In genomic region chr15:70289191-70289955, GRCh38 we compare ENCODE assay signal across 10 cellular contexts.
DNase-seq lines count a peak whose midpoint lies in the region; ATAC-seq, FAIRE-seq and TF ChIP-seq lines count a peak whose summit lies in the region.
"Had no signal": no experiment of that assay in that cellular context is flagged by ENCODE, and none has a peak within 500 bp of the region (broad histone marks: within the 10 kb centered on the region; RNA-seq: fewer than 3 reads in every experiment).

No MANE protein-coding gene starts in this region.

- no TSS peak for BruUV-seq in HCT116 (replicated peaks; lab: Mats Ljungman, UMichigan)

- no peak for TF ChIP-seq POLR2A in HCT116 (IDR thresholded peaks at IDR 0.05; ENCODE audit: borderline replicate concordance, extremely low read depth, insufficient read depth, insufficient read length)
- TF ChIP-seq POLR2A in breast epithelium (IDR thresholded peaks at IDR 0.05) = no peak

- CTCF ChIA-PET in AG04450 (lab: Charles Lee) (no interaction called here), HCT116 (lab: Charles Lee) (no interaction called here)

- RAD21 ChIA-PET in HCT116 (lab: Charles Lee; ENCODE audit: low non-redundant PET in 1 of 2, low total read pairs in 2 of 2, uncharacterized antibody in 2 of 2, unreplicated experiment in 2 of 2) = no interaction called here

- intact Hi-C loops in HCT116 (cut with micrococcal nuclease) (no loop called here), breast epithelium (cut with DNase I; ENCODE audit: low total_unique reads) (no loop called here), lower lobe of right lung (cut with DNase I) (no loop called here), kidney (cut with DNase I) (no loop called here)

- no peak overlapping the region for H2AFZ ChIP-seq in HCT116 (ENCODE audit: low read depth, low read length, poor library complexity, severe bottlenecking)

- H3K9ac ChIP-seq in HCT116 (ENCODE audit: low read length) (no peak overlapping the region), kidney (ENCODE audit: low read length in 2 of 2) (no peak overlapping the region)

- H4K20me1 ChIP-seq in HCT116 (ENCODE audit: insufficient read depth) = no peaks in the 10 kb centered on the region

- FAIRE-seq in kidney (lab: Jason Lieb, UNC) = no peak

- H3K36me3 ChIP-seq in HCT116 (ENCODE audit: control insufficient read depth in 1 of 2, insufficient read depth in 2 of 2, low read length in 2 of 2) = no peaks in the 10 kb centered on the region
- no peaks in the 10 kb centered on the region for H3K36me3 ChIP-seq in breast epithelium
- H3K36me3 ChIP-seq in lower lobe of right lung = no peaks in the 10 kb centered on the region
- H3K36me3 ChIP-seq in kidney (ENCODE audit: control insufficient read depth in 1 of 2, insufficient read depth in 2 of 2, low read length in 2 of 2) = no peaks in the 10 kb centered on the region
- H3K36me3 ChIP-seq: left ventricle myocardium inferior had no signal

- H3K27ac ChIP-seq in AG04450 (ENCODE audit: low read depth, low read length) (peak overlapping the region; percentile 11), HCT116 (ENCODE audit: low read depth, low read length) (no peak overlapping the region), breast epithelium (peak overlapping the region; percentile 41 to 59), lower lobe of right lung (no peak overlapping the region), kidney (ENCODE audit: low read depth in 2 of 2, low read length in 2 of 2) (peak overlapping the region in 1 of 2 donors; percentile 18)
- H3K27ac ChIP-seq: left ventricle myocardium inferior had no signal

- POLR2A ChIA-PET in AG04450 (lab: Yijun Ruan, JAX) = no interaction called here
- POLR2A ChIA-PET in HCT116 (lab: Charles Lee) = no interaction called here

- no peaks in the 10 kb centered on the region for H3K9me2 ChIP-seq in HCT116 (ENCODE audit: insufficient read depth)

- DNase-seq in AG04450 (ENCODE audit: low read depth, low spot score) (no peak), HCT116 (ENCODE audit: low read depth, low spot score) (no peak), breast epithelium (ENCODE audit: low spot score in 2 of 2) (peak; percentile 82 to 90), lower lobe of right lung (peak; percentile 68), glomerular visceral epithelial cell (ENCODE audit: extremely low spot score) (no peak), NCI-H1436 treated with DMSO at 0.1 percent for 48 hours (lab: John Stamatoyannopoulos, UW) (no peak), kidney (no peak)
- DNase-seq: left ventricle myocardium inferior, NCI-H1930 had no signal

- no peaks in the 10 kb centered on the region for H3K9me3 ChIP-seq in AG04450 (ENCODE audit: control insufficient read depth, insufficient read depth, low read length)
- no peaks in the 10 kb centered on the region for H3K9me3 ChIP-seq in HCT116 (ENCODE audit: control insufficient read depth in 1 of 2, insufficient read depth in 1 of 2, low read depth in 1 of 2, low read length in 2 of 2)
- no peaks in the 10 kb centered on the region for H3K9me3 ChIP-seq in breast epithelium
- no peaks in the 10 kb centered on the region for H3K9me3 ChIP-seq in lower lobe of right lung
- no peaks in the 10 kb centered on the region for H3K9me3 ChIP-seq in kidney (ENCODE audit: control insufficient read depth in 1 of 2, low read length in 2 of 2)
- H3K9me3 ChIP-seq: left ventricle myocardium inferior had no signal

- no peaks in the 10 kb centered on the region for H3K79me2 ChIP-seq in HCT116 (ENCODE audit: insufficient read depth, low read length)

- H3K4me1 ChIP-seq in HCT116 (ENCODE audit: control insufficient read depth in 1 of 2, insufficient read depth in 2 of 2, low read length in 2 of 2) (peaks cover 7 to 11% of the 10 kb centered on the region in 2 experiments; a peak in 3 of 4 replicates), breast epithelium (no peaks in the 10 kb centered on the region), lower lobe of right lung (peaks cover 30% of the 10 kb centered on the region), kidney (ENCODE audit: control insufficient read depth in 1 of 2, insufficient read depth in 1 of 2, low read depth in 1 of 2, low read length in 2 of 2) (peaks cover 9 to 17% of the 10 kb centered on the region in 2 donors)

- H3K4me3 ChIP-seq in AG04450 (ENCODE audit: low read depth, low read length) (no peak overlapping the region), HCT116 (replicated peaks in 1 of 2; ENCODE audit: low read depth in 1 of 2, low read length in 2 of 2) (no peak overlapping the region), breast epithelium (no peak overlapping the region), lower lobe of right lung (no peak overlapping the region), kidney (ENCODE audit: low read length in 2 of 2) (peak overlapping the region in 1 of 2 donors; percentile 5)
- H3K4me3 ChIP-seq: left ventricle myocardium inferior had no signal

- TF ChIP-seq CTCF in AG04450 (IDR thresholded peaks at IDR 0.05; ENCODE audit: low read depth, low read length) = no peak
- TF ChIP-seq CTCF in HCT116 (IDR thresholded peaks at IDR 0.05 in 2 of 3, conservative IDR thresholded peaks at IDR 0.05 in 1 of 3; ENCODE audit: borderline replicate concordance in 1 of 3, insufficient read depth in 1 of 3, low read depth in 2 of 3, low read length in 2 of 3) = no peak
- peak in 1 of 3 donors; percentile 37 for TF ChIP-seq CTCF in breast epithelium (IDR thresholded peaks at IDR 0.05)
- TF ChIP-seq CTCF in lower lobe of right lung (IDR thresholded peaks at IDR 0.05) = no peak
- TF ChIP-seq CTCF in kidney (IDR thresholded peaks at IDR 0.05; ENCODE audit: borderline replicate concordance, extremely low read depth, insufficient read depth) = no peak

- peak; percentile 32; the same call in 1 of the 2 replicates for ATAC-seq in HCT116
- ATAC-seq in lower lobe of right lung = peak; percentile 75 to 88
- no peak for ATAC-seq in GM18511 (IDR thresholded peaks at IDR 0.05; ENCODE audit: unreplicated experiment)

- TF ChIP-seq RAD21 in HCT116 (IDR thresholded peaks at IDR 0.05; ENCODE audit: low read depth) = no peak

- H3K4me2 ChIP-seq in HCT116 (ENCODE audit: low read length) = peak overlapping the region; percentile 5; the same call in 1 of the 2 replicates

- H3K27me3 ChIP-seq in AG04450 (ENCODE audit: control insufficient read depth, insufficient read depth, low read length) (peaks cover 15% of the 10 kb centered on the region), HCT116 (ENCODE audit: insufficient read depth, low read length) (no peaks in the 10 kb centered on the region), breast epithelium (no peaks in the 10 kb centered on the region), lower lobe of right lung (ENCODE audit: low read depth) (no peaks in the 10 kb centered on the region)

TF ChIP-seq in HCT116, 20 proteins besides CTCF, POLR2A, EP300 and RAD21:
- TF ChIP-seq ATF3 (IDR thresholded peaks at IDR 0.05) = no peak
- TF ChIP-seq ELF1 (IDR thresholded peaks at IDR 0.05; ENCODE audit: borderline replicate concordance, low read depth) = no peak

Comparison
In these comparisons a context has a peak if more than half of its experiments do, and no peak if none do; other contexts are left out.
1. DNase-seq: peak in breast epithelium (2 of 2) and lower lobe of right lung (single experiment); none in AG04450 (single experiment), HCT116 (single experiment), glomerular visceral epithelial cell (single experiment), NCI-H1436 treated with DMSO at 0.1 percent for 48 hours (single experiment) and kidney (single experiment).
2. H3K27ac ChIP-seq: peak in AG04450 (single experiment) and breast epithelium (2 of 2); none in HCT116 (single experiment) and lower lobe of right lung (single experiment).